1 cellular context compared by ENCODE assay signal in genomic region chr7:6953138-6953792, GRCh38.
A peak's percentile ranks its signal among the peaks of the same experiment; 100 is the strongest.
TF ChIP-seq lines count a peak whose summit lies in the region.

No MANE protein-coding gene starts in this region.

TF ChIP-seq in HepG2, 621 proteins besides CTCF, POLR2A, EP300 and RAD21:
- TF ChIP-seq STAG1 (CRISPR knock-in tag; IDR thresholded peaks at IDR 0.05), result peak; percentile 55
